In genomic region chr6:111804627-111805235, GRCh38 we compare ENCODE assay signal across 7 cellular contexts.
A peak's percentile ranks its signal among the peaks of the same experiment; 100 is the strongest.
DNase-seq lines count a peak whose midpoint lies in the region; ATAC-seq and TF ChIP-seq lines count a peak whose summit lies in the region.

No MANE protein-coding gene starts in this region.

- no peaks in the 10 kb centered on the region for H3K27me3 ChIP-seq in adrenal gland

- H3K4me1 Mint-ChIP-seq in osteocyte (ENCODE audit: unreplicated experiment): peaks cover 34% of the 10 kb centered on the region

- TF ChIP-seq POLR2A in adrenal gland (IDR thresholded peaks at IDR 0.05): no peak

- peak; percentile 47 for ATAC-seq in GM19023 (IDR thresholded peaks at IDR 0.05; ENCODE audit: unreplicated experiment)
- peak; percentile 52 for ATAC-seq in HG03066 (IDR thresholded peaks at IDR 0.05; ENCODE audit: low read depth, unreplicated experiment)
- peak; percentile 70 to 73 for ATAC-seq in activated CD4-positive, CD25-positive, alpha-beta regulatory T cell treated with anti-CD3 and anti-CD28 coated beads, Interleukin-2, amount 50 U/mL, for 24 hours

- H3K9me3 ChIP-seq in adrenal gland (replicated peaks in 1 of 3): no peaks in the 10 kb centered on the region

- peak; percentile 47 for DNase-seq in effector CD8-positive, alpha-beta T cell (lab: John Stamatoyannopoulos, UW)
- DNase-seq in osteocyte (ENCODE audit: extremely low spot score, unreplicated experiment) (no peak), adrenal gland (no peak), NCI-H524 (lab: John Stamatoyannopoulos, UW) (no peak)

- no peaks in the 10 kb centered on the region for H3K27me3 Mint-ChIP-seq in osteocyte (ENCODE audit: unreplicated experiment)

- peak; percentile 40 for TF ChIP-seq CTCF in osteocyte (IDR thresholded peaks at IDR 0.05)
- TF ChIP-seq CTCF in adrenal gland (IDR thresholded peaks at IDR 0.05): no peak

- WGBS in adrenal gland, 4 donors: 67 to 75% (median 70%) methylated on average over 8 of the region's 8 CpGs

- H3K27ac ChIP-seq in adrenal gland: no peak overlapping the region

- H3K27ac Mint-ChIP-seq in osteocyte (ENCODE audit: unreplicated experiment): peak overlapping the region; percentile 71

- no peaks in the 10 kb centered on the region for H3K9me3 Mint-ChIP-seq in osteocyte (ENCODE audit: unreplicated experiment)

- H3K4me3 ChIP-seq in adrenal gland: no peak overlapping the region

- intact Hi-C loops in adrenal gland (cut with DNase I): no loop called here

- H3K4me1 ChIP-seq in adrenal gland (replicated peaks in 1 of 2): no peaks in the 10 kb centered on the region

- H3K36me3 ChIP-seq in adrenal gland (replicated peaks in 1 of 2): no peaks in the 10 kb centered on the region

- H3K4me3 Mint-ChIP-seq in osteocyte (ENCODE audit: unreplicated experiment): no peak overlapping the region

- H3K36me3 Mint-ChIP-seq in osteocyte (ENCODE audit: unreplicated experiment): peaks cover 7% of the 10 kb centered on the region
